ENCODE assay signal across 1 cellular context in the genomic region with DNA sequence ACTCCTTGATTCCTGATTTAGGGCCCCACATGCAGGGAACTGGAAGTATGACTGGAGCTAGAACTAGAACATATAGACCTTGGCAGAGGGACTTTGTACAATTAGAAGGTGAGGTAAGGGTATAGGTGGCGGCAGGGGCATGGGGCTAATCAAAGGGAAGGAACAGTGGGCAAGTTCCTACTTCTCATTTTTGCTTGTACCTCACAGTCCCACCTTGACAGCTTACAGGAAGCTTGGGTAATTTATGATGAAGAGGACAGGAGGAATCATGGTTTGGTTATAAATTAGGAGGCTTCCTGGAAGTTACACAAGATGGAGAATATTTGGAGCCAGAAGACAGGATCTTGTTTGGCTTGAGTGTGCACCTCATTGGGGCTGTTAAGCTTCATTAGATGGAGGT.
TF ChIP-seq lines count a peak whose summit lies in the region.

No MANE protein-coding gene starts in this region.

TF ChIP-seq in GM12878, 131 proteins besides CTCF, POLR2A, EP300 and RAD21:
- TF ChIP-seq JUND (IDR thresholded peaks at IDR 0.05; ENCODE audit: low read depth, low read length) (no peak), SMAD1 (IDR thresholded peaks at IDR 0.05; ENCODE audit: low read depth, partially characterized antibody) (no peak), CHD4 (IDR thresholded peaks at IDR 0.05) (no peak), USF2 (IDR thresholded peaks at IDR 0.05; ENCODE audit: borderline replicate concordance, low read depth, low read length) (no peak), TARDBP (IDR thresholded peaks at IDR 0.05; ENCODE audit: borderline replicate concordance) (no peak), ATF7 (IDR thresholded peaks at IDR 0.05; ENCODE audit: low read depth) (no peak)
TF ChIP-seq in GM12878: peak in this region for 0.
